8 cellular contexts compared by ENCODE assay signal in the genomic region with DNA sequence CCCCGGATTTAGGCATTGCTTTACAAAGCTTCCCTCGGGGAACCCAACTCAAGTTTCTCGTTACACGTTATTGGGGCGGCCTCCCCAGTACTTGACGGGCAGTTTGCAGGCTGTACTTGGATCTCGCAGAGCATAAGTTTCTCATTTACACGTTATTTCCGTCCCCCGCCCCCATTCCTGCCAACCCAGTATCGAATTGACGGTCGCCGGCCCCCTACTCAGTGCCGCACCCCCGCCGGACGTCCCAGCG. TPM values are rescaled to one million over a fixed set of nuclear protein-coding genes. Genes with fewer than 3 reads are reported as not detected.
DNase-seq lines count a peak whose midpoint lies in the region; TF ChIP-seq lines count a peak whose summit lies in the region.

No MANE protein-coding gene starts in this region.

- no peaks in the 10 kb centered on the region for H3K9me3 Mint-ChIP-seq in IgD-negative memory B cell

- DNase-seq in AG09309 (ENCODE audit: low read depth), result no peak
- DNase-seq in caudate nucleus (lab: John Stamatoyannopoulos, UW), result no peak
- peak; percentile 22 for DNase-seq in myocyte (ENCODE audit: low read depth)
- DNase-seq in COR-L47 (lab: John Stamatoyannopoulos, UW), result no peak
- DNase-seq in erythroblast (lab: John Stamatoyannopoulos, UW), result no peak
- DNase-seq in SW480 (ENCODE audit: low spot score), result no peak
- no peak for DNase-seq in hepatic stellate cell (ENCODE audit: low spot score)

- peak overlapping the region; percentile 99 for H3K27ac Mint-ChIP-seq in IgD-negative memory B cell

- TF ChIP-seq POLR2A in erythroblast (IDR thresholded peaks at IDR 0.05; ENCODE audit: low read length), result no peak

- H3K4me3 Mint-ChIP-seq in IgD-negative memory B cell, result peak overlapping the region; percentile 93 to 99 (median 96)

- TF ChIP-seq CTCF in AG09309 (IDR thresholded peaks at IDR 0.05; ENCODE audit: control insufficient read depth, insufficient read depth, low read depth, low read length, missing control alignments), result no peak

- H3K4me3 ChIP-seq in AG09309 (ENCODE audit: control insufficient read depth, low read depth, low read length), result peak overlapping the region; percentile 83

- peaks cover 53 to 60% (median 55%) of the 10 kb centered on the region in 3 donors for H3K4me1 Mint-ChIP-seq in IgD-negative memory B cell

- no peaks in the 10 kb centered on the region for H3K27me3 Mint-ChIP-seq in IgD-negative memory B cell

- peak overlapping the region; percentile 99 for H3K27ac ChIP-seq in caudate nucleus (ENCODE audit: low read depth, low read length)

- peaks cover 7% of the 10 kb centered on the region for H3K36me3 Mint-ChIP-seq in IgD-negative memory B cell

RNA-seq across cellular contexts. Expression of gene SMG9, which starts 0.5 kb away (rescaled TPM):
- 15.6 TPM for polyA plus RNA-seq in IgD-negative memory B cell
- 16.0 and 19.3 TPM in 2 replicates for total RNA-seq in myocyte
- 53.4 TPM for polyA plus RNA-seq in myocyte (2012)

RNA-seq across cellular contexts. Expression of gene KCNN4, which starts 26.5 kb away (rescaled TPM):
- 87.9 TPM for polyA plus RNA-seq in IgD-negative memory B cell
- 0.27 and 1.6 TPM in 2 replicates for total RNA-seq in myocyte
- polyA plus RNA-seq in myocyte (2012), result 3.8 TPM

RNA-seq across cellular contexts. Expression of gene IRGC, which starts 38.4 kb away (rescaled TPM):
- not detected for polyA plus RNA-seq in IgD-negative memory B cell
- total RNA-seq in myocyte, result not detected in 2 replicates
- not detected for polyA plus RNA-seq in myocyte (2012)

RNA-seq across cellular contexts. Expression of gene LYPD5, which starts 48.0 kb away (rescaled TPM):
- not detected for polyA plus RNA-seq in IgD-negative memory B cell
- total RNA-seq in myocyte, result 0.11 TPM in 1 of 2 replicates, not detected in the other
- 0.08 TPM for polyA plus RNA-seq in myocyte (2012)
